ENCODE assay signal across 1 cellular context in genomic region chr5:307794-308579, GRCh38.
TF ChIP-seq lines count a peak whose summit lies in the region.

No MANE protein-coding gene starts in this region.

TF ChIP-seq in IMR-90, 13 proteins besides CTCF, POLR2A, EP300 and RAD21:
- no peak for TF ChIP-seq USF2 (IDR thresholded peaks at IDR 0.05; ENCODE audit: low read depth, low read length)
- no peak for TF ChIP-seq FOS (IDR thresholded peaks at IDR 0.05; ENCODE audit: low read depth, low read length)
- TF ChIP-seq SMC3 (IDR thresholded peaks at IDR 0.05; ENCODE audit: low read depth, low read length), result no peak
- TF ChIP-seq BHLHE40 (IDR thresholded peaks at IDR 0.05; ENCODE audit: low read depth, low read length), result no peak
- TF ChIP-seq ELK1 (IDR thresholded peaks at IDR 0.05; ENCODE audit: borderline replicate concordance, low read depth, low read length), result no peak
- no peak for TF ChIP-seq RCOR1 (IDR thresholded peaks at IDR 0.05; ENCODE audit: insufficient replicate concordance, low read length)
- TF ChIP-seq NFE2L2 (IDR thresholded peaks at IDR 0.05; ENCODE audit: low read depth, low read length), result no peak
- TF ChIP-seq RFX5 (IDR thresholded peaks at IDR 0.05; ENCODE audit: low read depth, low read length), result no peak
TF ChIP-seq in IMR-90: peak in this region for 0.
